ENCODE assay signal across 20 cellular contexts in the genomic region with DNA sequence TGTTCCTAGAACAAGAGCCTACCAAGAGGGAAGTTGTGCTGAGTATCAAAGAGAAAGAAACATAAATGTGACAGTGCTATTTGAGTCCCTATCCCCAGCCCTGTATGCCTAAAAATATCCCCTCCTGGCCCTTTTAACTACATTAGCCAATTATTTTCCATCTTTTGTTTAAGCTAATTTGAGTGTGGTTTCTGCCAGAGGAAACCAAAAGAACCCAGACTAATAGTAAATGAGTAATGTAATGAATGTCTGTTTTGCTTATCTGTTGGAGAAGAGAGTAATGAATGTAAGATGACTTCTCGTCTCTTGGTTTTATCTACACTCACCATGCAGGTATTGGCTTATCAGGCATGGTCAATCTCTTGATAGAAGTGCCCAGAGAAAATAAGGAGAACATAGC.
A peak's percentile ranks its signal among the peaks of the same experiment; 100 is the strongest.
DNase-seq lines count a peak whose midpoint lies in the region; ATAC-seq and TF ChIP-seq lines count a peak whose summit lies in the region.
"Had no signal": no experiment of that assay in that cellular context is flagged by ENCODE, and none has a peak within 500 bp of the region (broad histone marks: within the 10 kb centered on the region; RNA-seq: fewer than 3 reads in every experiment).

No MANE protein-coding gene starts in this region.

- peak; percentile 28 for DNase-seq in EH (ENCODE audit: low read depth)
- DNase-seq in OCI-M1 (lab: John Stamatoyannopoulos, UW), result peak; percentile 20
- DNase-seq in amniotic epithelial cell (ENCODE audit: low read depth), result peak; percentile 34
- no peak for DNase-seq in mesothelial cell of epicardium (ENCODE audit: low spot score in 2 of 2, unreplicated experiment in 2 of 2)
- no peak for DNase-seq in NCI-H2081 treated with DMSO at 0.1 percent for 48 hours (lab: John Stamatoyannopoulos, UW)
- DNase-seq in NCI-H526 (lab: John Stamatoyannopoulos, UW), result no peak
- DNase-seq: CD4-positive, CD25-positive, alpha-beta regulatory T cell; DMS153; DND-41; GOT3; HCEC 1CT; Karpas-422; NCI-H1092; NCI-H2029; NCI-H446 treated with DMSO at 0.1 percent for 48 hours; NCI-H526 treated with DMSO at 0.1 percent for 48 hours; Right ventricle myocardium superior; RPMI8226; SW 1271 had no signal

- H3K27me3 Mint-ChIP-seq in mesothelial cell of epicardium (ENCODE audit: low read depth), result no peaks in the 10 kb centered on the region
- H3K27me3 Mint-ChIP-seq: CD4-positive, CD25-positive, alpha-beta regulatory T cell had no signal

- TF ChIP-seq CTCF in mesothelial cell of epicardium (IDR thresholded peaks at IDR 0.05; ENCODE audit: unreplicated experiment), result no peak

- H3K36me3 Mint-ChIP-seq in mesothelial cell of epicardium, result peaks cover 7% of the 10 kb centered on the region
- H3K36me3 Mint-ChIP-seq: CD4-positive, CD25-positive, alpha-beta regulatory T cell had no signal

- H3K4me1 Mint-ChIP-seq in mesothelial cell of epicardium, result peaks cover 27% of the 10 kb centered on the region
- H3K4me1 Mint-ChIP-seq: CD4-positive, CD25-positive, alpha-beta regulatory T cell had no signal

- peak overlapping the region; percentile 62 for H3K27ac Mint-ChIP-seq in mesothelial cell of epicardium
- H3K27ac Mint-ChIP-seq: CD4-positive, CD25-positive, alpha-beta regulatory T cell had no signal

- peaks cover 7% of the 10 kb centered on the region for H3K9me3 Mint-ChIP-seq in mesothelial cell of epicardium
- H3K9me3 Mint-ChIP-seq: CD4-positive, CD25-positive, alpha-beta regulatory T cell had no signal

- H3K4me3 Mint-ChIP-seq in mesothelial cell of epicardium, result no peak overlapping the region
- H3K4me3 Mint-ChIP-seq: CD4-positive, CD25-positive, alpha-beta regulatory T cell had no signal

- no peak for ATAC-seq in HG02938 (IDR thresholded peaks at IDR 0.05; ENCODE audit: unreplicated experiment)

Comparison
In these comparisons a context has a peak if more than half of its experiments do, and no peak if none do; other contexts are left out.
1. DNase-seq: peak in EH (single experiment), OCI-M1 (single experiment) and amniotic epithelial cell (single experiment); none in mesothelial cell of epicardium (0 of 2), NCI-H2081 treated with DMSO at 0.1 percent for 48 hours (single experiment) and NCI-H526 (0 of 2).